In the genomic region with DNA sequence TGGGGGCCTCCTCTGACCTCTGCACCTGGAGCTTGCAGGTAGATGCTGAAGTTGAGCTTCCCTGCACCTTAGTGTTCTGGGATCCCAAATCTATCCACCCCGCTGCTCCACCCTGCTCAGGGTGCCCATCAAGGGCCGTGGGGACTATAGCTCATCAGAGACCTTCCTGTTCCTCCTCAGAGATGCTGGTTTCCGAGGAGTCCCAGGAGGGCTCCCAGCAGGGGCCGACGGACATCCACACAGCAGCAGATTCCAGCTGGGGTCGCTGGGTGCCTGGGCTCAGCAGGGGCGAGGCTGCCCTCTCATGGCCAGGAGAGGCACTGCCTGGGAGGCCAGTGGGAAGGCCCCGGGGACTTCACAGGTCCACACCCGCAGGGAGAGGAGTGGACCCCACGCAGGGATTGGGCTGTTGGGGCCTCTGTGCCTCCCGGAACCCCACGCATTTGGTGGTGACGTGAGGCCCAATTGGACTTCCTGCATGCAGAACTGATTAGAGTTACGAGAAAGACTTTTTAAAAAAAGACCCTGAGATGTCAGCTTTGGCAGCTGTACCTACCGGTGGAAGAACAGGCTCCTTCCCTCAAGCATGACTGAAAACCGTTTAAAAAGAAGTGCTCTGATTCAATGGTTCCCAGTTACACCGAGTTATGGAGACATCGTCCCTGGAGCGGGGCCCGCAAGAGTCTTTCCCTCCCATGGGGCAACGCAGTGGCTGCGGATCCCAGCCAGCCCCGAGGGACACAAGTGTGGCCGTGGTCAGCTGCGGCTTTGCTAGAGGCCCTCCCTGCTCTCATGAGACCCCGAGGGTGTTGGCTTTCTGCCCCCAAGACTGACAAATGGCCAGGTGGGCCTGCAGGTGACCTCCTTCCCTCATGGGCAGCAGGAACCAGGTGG, we compare ENCODE assay signal across 8 cellular contexts. TPM values are rescaled to one million over a fixed set of nuclear protein-coding genes. Genes with fewer than 3 reads are reported as not detected.
DNase-seq lines count a peak whose midpoint lies in the region; ATAC-seq and TF ChIP-seq lines count a peak whose summit lies in the region.

No MANE protein-coding gene starts in this region.

- in situ Hi-C loops in KBM-7 (cut with MboI; ENCODE audit: low pct_unique_long_range_greater_than_20kb, low sequenced_read_pairs): no loop called here

- no peaks in the 10 kb centered on the region for H3K27me3 ChIP-seq in SJSA1 (replicated peaks)

- H3K4me3 ChIP-seq in SJSA1: no peak overlapping the region

- ATAC-seq in GM19351 (IDR thresholded peaks at IDR 0.05; ENCODE audit: unreplicated experiment): peak; percentile 67

- intact Hi-C loops in posterior cingulate gyrus (cut with DNase I): loop anchor here (2.0 to 5.0 kb wide), 2 partner anchors 116 to 205 kb away; no protein-coding TSS in a partner anchor

- H3K9me3 ChIP-seq in SJSA1 (replicated peaks): no peaks in the 10 kb centered on the region

- no peak overlapping the region for H3K4me3 Mint-ChIP-seq in activated naive CD4-positive, alpha-beta T cell treated with anti-CD3 and anti-CD28 coated beads, Interleukin-2, amount 10 ng/mL, durations not matched to agents 7 days and 5 days

- no peaks in the 10 kb centered on the region for H3K36me3 ChIP-seq in SJSA1

- peaks cover 45% of the 10 kb centered on the region for H3K4me1 ChIP-seq in SJSA1 (replicated peaks)

- H3K36me3 Mint-ChIP-seq in activated naive CD4-positive, alpha-beta T cell treated with anti-CD3 and anti-CD28 coated beads, Interleukin-2, amount 10 ng/mL, durations not matched to agents 7 days and 5 days: no peaks in the 10 kb centered on the region

- H3K9me3 Mint-ChIP-seq in activated naive CD4-positive, alpha-beta T cell treated with anti-CD3 and anti-CD28 coated beads, Interleukin-2, amount 10 ng/mL, durations not matched to agents 7 days and 5 days: no peaks in the 10 kb centered on the region

- H3K27ac ChIP-seq in C4-2B: no peak overlapping the region
- peak overlapping the region; percentile 87 for H3K27ac ChIP-seq in SJSA1

- TF ChIP-seq CTCF in C4-2B (conservative IDR thresholded peaks at IDR 0.05): peak; percentile 99

- DNase-seq in KBM-7 (peak; percentile 84), SJSA1 (ENCODE audit: low read depth in 1 of 2, low spot score in 2 of 2) (peak; percentile 71 to 84), germinal center (ENCODE audit: low spot score) (peak; percentile 82), posterior cingulate gyrus (peak; percentile 44 to 97 (median 73)), ureter (ENCODE audit: low spot score) (peak; percentile 74)
- DNase-seq in activated naive CD4-positive, alpha-beta T cell treated with anti-CD3 and anti-CD28 coated beads, Interleukin-2, amount 10 ng/mL, durations not matched to agents 7 days and 5 days: peak; percentile 79

- peak overlapping the region; percentile 92 for H3K27ac Mint-ChIP-seq in activated naive CD4-positive, alpha-beta T cell treated with anti-CD3 and anti-CD28 coated beads, Interleukin-2, amount 10 ng/mL, durations not matched to agents 7 days and 5 days

- H3K4me1 Mint-ChIP-seq in activated naive CD4-positive, alpha-beta T cell treated with anti-CD3 and anti-CD28 coated beads, Interleukin-2, amount 10 ng/mL, durations not matched to agents 7 days and 5 days: peaks cover 43% of the 10 kb centered on the region

- CTCF ChIA-PET in activated naive CD4-positive, alpha-beta T cell treated with anti-CD3 and anti-CD28 coated beads, Interleukin-2, amount 10 ng/mL, durations not matched to agents 7 days and 5 days (lab: Charles Lee): interaction anchor here (0.6 to 2.1 kb wide), 20 partner anchors 10 to 249 kb away, joined by 3 to 22 read pairs (median 4); partner anchors contain the start of gene SLCO4A1

- peaks cover 20% of the 10 kb centered on the region for H3K27me3 Mint-ChIP-seq in activated naive CD4-positive, alpha-beta T cell treated with anti-CD3 and anti-CD28 coated beads, Interleukin-2, amount 10 ng/mL, durations not matched to agents 7 days and 5 days

RNA-seq across cellular contexts. Expression of gene SLCO4A1, which starts 25.3 kb away (rescaled TPM):
- 6.0 and 13.3 TPM in 2 replicates for total RNA-seq in SJSA1 (2014; rRNA removed; shearing (Covaris generic))
- 33.2 TPM for total RNA-seq in ureter
